7 cellular contexts compared by ENCODE assay signal in genomic region chr3:9649791-9650521, GRCh38. TPM values are rescaled to one million over a fixed set of nuclear protein-coding genes. Genes with fewer than 3 reads are reported as not detected.
A peak's percentile ranks its signal among the peaks of the same experiment; 100 is the strongest.
DNase-seq lines count a peak whose midpoint lies in the region; ATAC-seq and TF ChIP-seq lines count a peak whose summit lies in the region.

No MANE protein-coding gene starts in this region.

- no peak for TF ChIP-seq CTCF in HL-60 (IDR thresholded peaks at IDR 0.05; ENCODE audit: insufficient read depth, low read length)
- no peak for TF ChIP-seq CTCF in activated CD8-positive, alpha-beta T cell treated with anti-CD3 and anti-CD28 coated beads for 36 hours (IDR thresholded peaks at IDR 0.05)
- TF ChIP-seq CTCF in left ventricle myocardium inferior (IDR thresholded peaks at IDR 0.05; ENCODE audit: borderline replicate concordance) = no peak

- H3K36me3 ChIP-seq in left ventricle myocardium inferior (peaks cover 42% of the 10 kb centered on the region), skeletal muscle satellite cell (ENCODE audit: insufficient read depth, low read length) (peaks cover 24% of the 10 kb centered on the region)

- ATAC-seq in activated CD8-positive, alpha-beta T cell treated with anti-CD3 and anti-CD28 coated beads for 36 hours = no peak

- H3K36me3 Mint-ChIP-seq in activated CD8-positive, alpha-beta T cell treated with anti-CD3 and anti-CD28 coated beads for 36 hours (ENCODE audit: low read depth) = peaks cover 13% of the 10 kb centered on the region

- peak overlapping the region; percentile 86 for H3K4me2 ChIP-seq in skeletal muscle satellite cell (ENCODE audit: low read length)

- peak overlapping the region; percentile 92 for H3K9ac ChIP-seq in skeletal muscle satellite cell (ENCODE audit: low read depth, low read length)

- H3K4me1 ChIP-seq in left ventricle myocardium inferior (peaks cover 58% of the 10 kb centered on the region), skeletal muscle satellite cell (ENCODE audit: control insufficient read depth, insufficient read depth, low read length) (peaks cover 8% of the 10 kb centered on the region)

- H3K4me1 Mint-ChIP-seq in activated CD8-positive, alpha-beta T cell treated with anti-CD3 and anti-CD28 coated beads for 36 hours (ENCODE audit: low read depth) = peaks cover 26% of the 10 kb centered on the region

- no peaks in the 10 kb centered on the region for H3K9me3 Mint-ChIP-seq in activated CD8-positive, alpha-beta T cell treated with anti-CD3 and anti-CD28 coated beads for 36 hours

- POLR2A ChIA-PET in activated CD8-positive, alpha-beta T cell treated with anti-CD3 and anti-CD28 coated beads for 36 hours (lab: Charles Lee) = interaction anchor here (0.6 to 1.3 kb wide), 2 partner anchors 128 to 255 kb away, joined by 3 read pairs; no protein-coding TSS in a partner anchor

- peak; percentile 29 for DNase-seq in GM19240 (ENCODE audit: insufficient read length, low spot score)
- DNase-seq in HL-60 (ENCODE audit: low read depth in 1 of 2, low spot score in 1 of 2) = peak; percentile 58
- no peak for DNase-seq in activated CD8-positive, alpha-beta T cell treated with anti-CD3 and anti-CD28 coated beads for 36 hours
- DNase-seq in left ventricle myocardium inferior = no peak
- DNase-seq in NCI-H2029 (lab: John Stamatoyannopoulos, UW) = no peak
- no peak for DNase-seq in middle frontal gyrus (ENCODE audit: extremely low spot score, low spot score)

- no peaks in the 10 kb centered on the region for H3K27me3 ChIP-seq in HL-60 (ENCODE audit: insufficient read depth, poor library complexity, severe bottlenecking)
- no peaks in the 10 kb centered on the region for H3K27me3 ChIP-seq in left ventricle myocardium inferior (ENCODE audit: low read depth)
- no peaks in the 10 kb centered on the region for H3K27me3 ChIP-seq in skeletal muscle satellite cell (ENCODE audit: control insufficient read depth, insufficient read depth, low read length)

- H3K4me3 Mint-ChIP-seq in activated CD8-positive, alpha-beta T cell treated with anti-CD3 and anti-CD28 coated beads for 36 hours = peak overlapping the region; percentile 87

- intact Hi-C loops in activated CD8-positive, alpha-beta T cell treated with anti-CD3 and anti-CD28 coated beads for 36 hours (cut with micrococcal nuclease) = loop anchor here (10.0 kb wide), 1 partner anchor 145 kb away; no protein-coding TSS in a partner anchor
- intact Hi-C loops in left ventricle myocardium inferior (cut with micrococcal nuclease) = no loop called here

- CTCF ChIA-PET in activated CD8-positive, alpha-beta T cell treated with anti-CD3 and anti-CD28 coated beads for 36 hours (lab: Charles Lee) = interaction anchor here (0.9 to 2.0 kb wide), 4 partner anchors 10 to 482 kb away, joined by 3 to 10 read pairs (median 5); no protein-coding TSS in a partner anchor

- H3K4me3 ChIP-seq in HL-60 (replicated peaks; ENCODE audit: insufficient read depth, low read length) (peak overlapping the region; percentile 90), left ventricle myocardium inferior (peak overlapping the region; percentile 92), skeletal muscle satellite cell (ENCODE audit: low read length) (peak overlapping the region; percentile 89)

- no peaks in the 10 kb centered on the region for H3K27me3 Mint-ChIP-seq in activated CD8-positive, alpha-beta T cell treated with anti-CD3 and anti-CD28 coated beads for 36 hours

- peak overlapping the region; percentile 67 for H3K27ac ChIP-seq in HL-60 (replicated peaks)
- peak overlapping the region; percentile 93 for H3K27ac ChIP-seq in left ventricle myocardium inferior (replicated peaks)

- peak overlapping the region; percentile 94 for H3K27ac Mint-ChIP-seq in activated CD8-positive, alpha-beta T cell treated with anti-CD3 and anti-CD28 coated beads for 36 hours

- no peaks in the 10 kb centered on the region for H3K9me3 ChIP-seq in left ventricle myocardium inferior (replicated peaks)
- no peaks in the 10 kb centered on the region for H3K9me3 ChIP-seq in skeletal muscle satellite cell (replicated peaks; ENCODE audit: low read length)

RNA-seq across cellular contexts. Expression of gene MTMR14, which starts 0.7 kb away (rescaled TPM):
- total RNA-seq in activated CD8-positive, alpha-beta T cell treated with anti-CD3 and anti-CD28 coated beads for 36 hours = 10 to 100 TPM; 27.9 to 33.4 TPM
- total RNA-seq in left ventricle myocardium inferior = 42.3 TPM
- total RNA-seq in skeletal muscle satellite cell (2012; rRNA removed) = 28.4 and 35.5 TPM in 2 replicates

RNA-seq across cellular contexts. Expression of gene CPNE9, which starts 53.7 kb away (rescaled TPM):
- total RNA-seq in activated CD8-positive, alpha-beta T cell treated with anti-CD3 and anti-CD28 coated beads for 36 hours = not detected
- 0.16 TPM for total RNA-seq in left ventricle myocardium inferior
- total RNA-seq in skeletal muscle satellite cell (2012; rRNA removed) = under 0.01 TPM in 1 of 2 replicates, not detected in the other

Comparison
In these comparisons a context has a peak if more than half of its experiments do, and no peak if none do; other contexts are left out.
1. DNase-seq: peak in GM19240 (single experiment) and HL-60 (2 of 2); none in activated CD8-positive, alpha-beta T cell treated with anti-CD3 and anti-CD28 coated beads for 36 hours (single experiment), left ventricle myocardium inferior (single experiment), NCI-H2029 (single experiment) and middle frontal gyrus (single experiment).
2. Peak in every context shown above with its lines, with median percentiles within 50 percentile points of each other: H3K4me3 ChIP-seq.